8 cellular contexts compared by ENCODE assay signal in the genomic region with DNA sequence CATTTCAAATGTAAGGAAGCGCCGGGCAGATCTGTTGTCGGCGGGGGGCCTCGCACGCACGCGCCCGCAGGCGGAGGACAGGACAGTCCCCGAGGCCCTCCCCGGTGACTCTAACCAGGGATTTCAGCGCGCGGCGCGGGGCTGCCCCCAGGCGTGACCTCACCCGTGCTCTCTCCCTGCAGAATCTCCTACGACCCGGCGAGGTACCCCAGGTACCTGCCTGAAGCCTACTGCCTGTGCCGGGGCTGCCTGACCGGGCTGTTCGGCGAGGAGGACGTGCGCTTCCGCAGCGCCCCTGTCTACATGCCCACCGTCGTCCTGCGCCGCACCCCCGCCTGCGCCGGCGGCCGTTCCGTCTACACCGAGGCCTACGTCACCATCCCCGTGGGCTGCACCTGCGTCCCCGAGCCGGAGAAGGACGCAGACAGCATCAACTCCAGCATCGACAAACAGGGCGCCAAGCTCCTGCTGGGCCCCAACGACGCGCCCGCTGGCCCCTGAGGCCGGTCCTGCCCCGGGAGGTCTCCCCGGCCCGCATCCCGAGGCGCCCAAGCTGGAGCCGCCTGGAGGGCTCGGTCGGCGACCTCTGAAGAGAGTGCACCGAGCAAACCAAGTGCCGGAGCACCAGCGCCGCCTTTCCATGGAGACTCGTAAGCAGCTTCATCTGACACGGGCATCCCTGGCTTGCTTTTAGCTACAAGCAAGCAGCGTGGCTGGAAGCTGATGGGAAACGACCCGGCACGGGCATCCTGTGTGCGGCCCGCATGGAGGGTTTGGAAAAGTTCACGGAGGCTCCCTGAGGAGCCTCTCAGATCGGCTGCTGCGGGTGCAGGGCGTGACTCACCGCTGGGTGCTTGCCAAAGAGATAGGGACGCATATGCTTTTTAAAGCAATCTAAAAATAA. TPM values are rescaled to one million over a fixed set of nuclear protein-coding genes. Genes with fewer than 3 reads are reported as not detected.
DNase-seq lines count a peak whose midpoint lies in the region; ATAC-seq and TF ChIP-seq lines count a peak whose summit lies in the region.

No MANE protein-coding gene starts in this region.

- TF ChIP-seq CTCF in sigmoid colon (IDR thresholded peaks at IDR 0.05) (no peak), GM20000 (IDR thresholded peaks at IDR 0.05; ENCODE audit: extremely low read depth, missing control alignments) (no peak)

- H3K36me3 ChIP-seq in sigmoid colon, result no peaks in the 10 kb centered on the region

- ATAC-seq in left ventricle myocardium superior (peak; percentile 79), GM18519 (IDR thresholded peaks at IDR 0.05; ENCODE audit: low FRiP score, unreplicated experiment) (no peak)

- TF ChIP-seq POLR2A in sigmoid colon (IDR thresholded peaks at IDR 0.05), result no peak

- WGBS in sigmoid colon, 2 donors, result 7 to 9% methylated on average over 81 of the region's 81 CpGs

- peaks cover 3 to 28% (median 21%) of the 10 kb centered on the region in 3 donors for H3K27me3 ChIP-seq in sigmoid colon

- peak overlapping the region; percentile 12 to 50 (median 41) for H3K4me3 ChIP-seq in sigmoid colon

- TF ChIP-seq EP300 in sigmoid colon (IDR thresholded peaks at IDR 0.05), result no peak

- peak; percentile 7 for DNase-seq in stimulated activated CD4-positive, alpha-beta T cell treated with anti-CD3 and anti-CD28 coated beads, Interleukin-1b, Interleukin-23, amount 100 ng/mL, for 48 hours
- DNase-seq in stimulated activated CD4-positive, alpha-beta T cell treated with anti-CD3 and anti-CD28 coated beads, Interleukin-4, amount 100 ng/mL, for 4 hours, result no peak
- DNase-seq in amniotic epithelial cell (ENCODE audit: low read depth) (peak; percentile 58), left ventricle myocardium superior (peak; percentile 64), sigmoid colon (no peak), GM20000 (ENCODE audit: low spot score) (no peak), 8988T (no peak)

- no peak overlapping the region for H3K27ac ChIP-seq in sigmoid colon

- no peaks in the 10 kb centered on the region for H3K9me3 ChIP-seq in sigmoid colon

- intact Hi-C loops in left ventricle myocardium superior (cut with micrococcal nuclease), result no loop called here
- intact Hi-C loops in sigmoid colon (cut with DNase I), result no loop called here

- H3K4me1 ChIP-seq in sigmoid colon, result peaks cover 0 to 17% (median 12%) of the 10 kb centered on the region in 4 donors

RNA-seq across cellular contexts. Expression of a gene that starts 18.2 kb away (rescaled TPM):
- total RNA-seq in left ventricle myocardium superior (0.55 TPM), sigmoid colon (1 to 10 TPM; 1.4 to 3.2 (median 1.6) TPM)
- under 1 TPM in 2 of 3 donors, not detected in 1; 0.52 to 0.60 TPM for polyA plus RNA-seq in sigmoid colon

RNA-seq across cellular contexts. Expression of a gene that starts 52.1 kb away (rescaled TPM):
- total RNA-seq in left ventricle myocardium superior (9.1 TPM), sigmoid colon (10 to 100 TPM; 10.0 to 17.8 (median 12.1) TPM)
- 1 to 10 TPM; 5.8 to 7.8 (median 7.1) TPM for polyA plus RNA-seq in sigmoid colon

Comparison
In these comparisons a context has a peak if more than half of its experiments do, and no peak if none do; other contexts are left out.
1. DNase-seq: peak in stimulated activated CD4-positive, alpha-beta T cell treated with anti-CD3 and anti-CD28 coated beads, Interleukin-1b, Interleukin-23, amount 100 ng/mL, for 48 hours (single experiment), amniotic epithelial cell (single experiment) and left ventricle myocardium superior (single experiment); none in stimulated activated CD4-positive, alpha-beta T cell treated with anti-CD3 and anti-CD28 coated beads, Interleukin-4, amount 100 ng/mL, for 4 hours (0 of 2), sigmoid colon (single experiment), GM20000 (single experiment) and 8988T (single experiment).